8 cellular contexts compared by ENCODE assay signal in the genomic region with DNA sequence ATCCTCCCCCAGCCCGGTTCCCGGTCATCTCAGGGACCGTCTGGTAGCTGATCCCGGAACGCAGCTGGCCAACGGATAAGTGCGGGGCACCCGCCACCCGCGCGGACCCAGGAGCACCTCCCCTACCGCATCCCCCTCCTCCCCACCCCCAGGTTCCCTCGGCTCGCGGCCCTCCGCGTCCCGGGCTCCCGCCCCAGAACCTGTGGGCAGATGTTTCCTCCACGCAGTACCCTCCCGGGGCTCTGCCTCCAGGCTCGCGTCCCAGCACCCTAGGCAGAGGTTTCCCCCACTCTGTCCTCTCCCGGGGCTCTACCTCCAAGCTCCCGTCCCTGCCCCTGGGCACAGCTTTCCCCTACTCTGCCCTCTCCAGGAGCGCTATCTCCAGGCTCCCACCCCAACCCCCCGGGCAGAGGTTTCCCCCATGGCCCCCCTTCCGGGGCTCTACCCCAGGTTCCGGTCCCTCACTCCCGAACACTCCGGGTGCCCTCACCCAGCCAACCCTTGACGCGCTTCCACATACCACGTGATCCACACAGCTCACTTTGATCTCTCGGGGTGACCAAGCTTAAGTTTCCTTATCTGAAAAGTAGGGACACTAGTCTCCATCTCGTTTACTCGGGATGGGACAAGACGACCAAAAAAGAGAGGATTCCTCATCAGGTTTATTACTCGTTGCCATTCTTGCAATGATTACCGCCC. TPM values are rescaled to one million over a fixed set of nuclear protein-coding genes. Genes with fewer than 3 reads are reported as not detected.
DNase-seq lines count a peak whose midpoint lies in the region; ATAC-seq and TF ChIP-seq lines count a peak whose summit lies in the region.

A gene (minus strand): TSS at position 83 of the 699 bp plus-strand sequence. CDS start 6,105 bp downstream, outside the sequence.

- no peaks in the 10 kb centered on the region for H3K36me3 ChIP-seq in heart left ventricle
- H3K36me3 ChIP-seq in upper lobe of right lung: no peaks in the 10 kb centered on the region

- peak within 1 kb of the TSS; percentile 94 for H3K4me3 ChIP-seq in GM12864 (ENCODE audit: low read depth, low read length)
- peak within 1 kb of the TSS; percentile 62 to 92 (median 76) for H3K4me3 ChIP-seq in heart left ventricle
- peak within 1 kb of the TSS; percentile 79 for H3K4me3 ChIP-seq in upper lobe of right lung

- TF ChIP-seq POLR2A in heart left ventricle (IDR thresholded peaks at IDR 0.05): no peak

- H3K9me3 ChIP-seq in heart left ventricle (no peaks in the 10 kb centered on the region), upper lobe of right lung (no peaks in the 10 kb centered on the region)

- TF ChIP-seq CTCF in GM12864 (IDR thresholded peaks at IDR 0.05; ENCODE audit: low read depth, low read length, missing control alignments) (no peak), heart left ventricle (IDR thresholded peaks at IDR 0.05) (no peak), upper lobe of right lung (IDR thresholded peaks at IDR 0.05) (no peak)

- H3K27me3 ChIP-seq in heart left ventricle (no peaks in the 10 kb centered on the region), upper lobe of right lung (no peaks in the 10 kb centered on the region)

- intact Hi-C loops in heart left ventricle (cut with DNase I) (loop anchor here in 1 of 10 donors (2.0 kb wide), 1 partner anchor 350 kb away; no protein-coding TSS in a partner anchor), posterior cingulate gyrus (cut with DNase I) (no loop called here), upper lobe of right lung (cut with DNase I) (no loop called here)

- H3K27ac Mint-ChIP-seq in activated naive CD8-positive, alpha-beta T cell treated with anti-CD3 and anti-CD28 coated beads for 36 hours: peak within 1 kb of the TSS; percentile 88

- H3K27ac ChIP-seq in heart left ventricle: peak within 1 kb of the TSS; percentile 20 to 90 (median 74)
- H3K27ac ChIP-seq in upper lobe of right lung: peak within 1 kb of the TSS; percentile 83

- no peaks in the 10 kb centered on the region for H3K27me3 Mint-ChIP-seq in activated naive CD8-positive, alpha-beta T cell treated with anti-CD3 and anti-CD28 coated beads for 36 hours

- H3K4me1 ChIP-seq in heart left ventricle: peaks cover 0 to 14% (median 6%) of the 10 kb centered on the region in 12 donors
- peaks cover 6% of the 10 kb centered on the region for H3K4me1 ChIP-seq in upper lobe of right lung

- 0 to 1% (median 1%) methylated on average over 20 to 40 of the region's 40 CpGs for WGBS in heart left ventricle, 4 donors

- H3K36me3 Mint-ChIP-seq in activated naive CD8-positive, alpha-beta T cell treated with anti-CD3 and anti-CD28 coated beads for 36 hours: no peaks in the 10 kb centered on the region

- DNase-seq in GM12864 (ENCODE audit: low read depth) (peak; percentile 68), NAMALWA (ENCODE audit: low spot score) (peak; percentile 91), SKM-1 treated with dmso at 0.1 percent for 144 hours (lab: John Stamatoyannopoulos, UW; ENCODE audit: unreplicated experiment) (peak; percentile 26), heart left ventricle (peak; percentile 72 to 85 (median 80)), posterior cingulate gyrus (peak; percentile 47 to 96 (median 71)), upper lobe of right lung (peak; percentile 91)
- peak; percentile 85 for DNase-seq in activated naive CD8-positive, alpha-beta T cell treated with anti-CD3 and anti-CD28 coated beads for 36 hours

- H3K4me1 Mint-ChIP-seq in activated naive CD8-positive, alpha-beta T cell treated with anti-CD3 and anti-CD28 coated beads for 36 hours: peaks cover 6% of the 10 kb centered on the region

- ATAC-seq in HG02571 (IDR thresholded peaks at IDR 0.05; ENCODE audit: unreplicated experiment) (peak; percentile 99), heart left ventricle (peak; percentile 90 to 99 (median 96)), upper lobe of right lung (peak; percentile 97)

- H3K4me3 Mint-ChIP-seq in activated naive CD8-positive, alpha-beta T cell treated with anti-CD3 and anti-CD28 coated beads for 36 hours: peak within 1 kb of the TSS; percentile 87

- H3K9me3 Mint-ChIP-seq in activated naive CD8-positive, alpha-beta T cell treated with anti-CD3 and anti-CD28 coated beads for 36 hours: no peaks in the 10 kb centered on the region

RNA-seq across cellular contexts. Expression of the gene that starts here (rescaled TPM):
- total RNA-seq in activated naive CD8-positive, alpha-beta T cell treated with anti-CD3 and anti-CD28 coated beads for 36 hours: under 1 TPM; 0.16 TPM
- total RNA-seq in heart left ventricle (under 1 TPM in 2 of 9 donors, not detected in 7; 0.08 to 0.20 TPM), upper lobe of right lung (not detected)
- under 1 TPM in 1 of 2 donors, not detected in 1; 0.03 TPM for polyA plus RNA-seq in heart left ventricle

Comparison
In these comparisons a context has a peak if more than half of its experiments do, and no peak if none do; other contexts are left out.
1. Peak in every context shown above with its lines: DNase-seq, ATAC-seq, H3K4me3 ChIP-seq and H3K27ac ChIP-seq.
2. Peak in DNase-seq in activated naive CD8-positive, alpha-beta T cell treated with anti-CD3 and anti-CD28 coated beads for 36 hours; RNA of the gene not detected or under 1 TPM.
3. Peak in DNase-seq, ATAC-seq, H3K4me3 ChIP-seq and H3K27ac ChIP-seq in heart left ventricle; RNA of the gene not detected or under 1 TPM.
4. Peak in DNase-seq, ATAC-seq, H3K4me3 ChIP-seq and H3K27ac ChIP-seq in upper lobe of right lung; RNA of the gene not detected or under 1 TPM.
5. DNase-seq: peak in every context shown above with its lines; median percentile 91 in NAMALWA; 91 in upper lobe of right lung; 85 in activated naive CD8-positive, alpha-beta T cell treated with anti-CD3 and anti-CD28 coated beads for 36 hours; 80 in heart left ventricle; 71 in posterior cingulate gyrus; 68 in GM12864; 26 in SKM-1 treated with dmso at 0.1 percent for 144 hours.